ENCODE assay signal across 15 cellular contexts in the genomic region with DNA sequence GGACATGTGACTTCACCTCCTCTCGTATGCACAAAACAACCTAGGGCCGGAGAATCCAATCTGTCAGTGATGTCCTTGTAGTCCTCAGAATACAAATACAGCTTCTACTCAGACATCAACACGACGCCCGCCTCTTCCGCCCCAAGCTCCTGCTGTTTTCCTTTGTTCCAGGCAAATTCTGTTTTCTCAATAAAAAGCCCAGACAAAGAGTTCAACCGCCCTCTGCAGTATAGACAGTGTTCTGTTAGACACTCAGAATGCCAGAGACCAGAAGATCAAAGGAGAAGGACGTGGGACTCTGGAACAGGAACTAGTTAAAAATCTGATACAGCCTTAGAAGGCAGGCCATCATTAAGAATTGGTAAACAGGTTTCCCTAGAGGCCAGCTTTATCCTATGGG. TPM values are rescaled to one million over a fixed set of nuclear protein-coding genes. Genes with fewer than 3 reads are reported as not detected.
DNase-seq lines count a peak whose midpoint lies in the region; ATAC-seq, FAIRE-seq and TF ChIP-seq lines count a peak whose summit lies in the region.
"Had no signal": no experiment of that assay in that cellular context is flagged by ENCODE, and none has a peak within 500 bp of the region (broad histone marks: within the 10 kb centered on the region; RNA-seq: fewer than 3 reads in every experiment).

No MANE protein-coding gene starts in this region.

- dilution Hi-C loops in endothelial cell of umbilical vein (cut with MboI; ENCODE audit: extremely low pct_ligation_motif_present, low sequenced_read_pairs): no loop called here

- no TSS peak for BruUV-seq in endothelial cell of umbilical vein (replicated peaks; lab: Mats Ljungman, UMichigan)

- H3K9me3 Mint-ChIP-seq in osteocyte (ENCODE audit: unreplicated experiment): no peaks in the 10 kb centered on the region
- H3K9me3 Mint-ChIP-seq: CD14-positive monocyte had no signal

- TF ChIP-seq CTCF in endothelial cell of umbilical vein (IDR thresholded peaks at IDR 0.05; ENCODE audit: extremely low read depth in 1 of 2, insufficient read depth in 1 of 2, low read depth in 1 of 2, low read length in 2 of 2) (peak in 1 of 2 donors; percentile 3), osteocyte (IDR thresholded peaks at IDR 0.05) (no peak), brain microvascular endothelial cell (IDR thresholded peaks at IDR 0.05; ENCODE audit: low read depth, low read length, missing control alignments) (no peak)

- ATAC-seq in GM19397 (IDR thresholded peaks at IDR 0.05; ENCODE audit: unreplicated experiment): no peak

- peak overlapping the region; percentile 9 for H3K27ac Mint-ChIP-seq in osteocyte (ENCODE audit: unreplicated experiment)

- CTCF ChIA-PET in endothelial cell of umbilical vein (lab: Charles Lee): interaction anchor here (0.9 to 1.5 kb wide), 3 partner anchors 10 to 57 kb away, joined by 3 to 10 read pairs (median 3); a partner anchor contains a TSS

- H3K79me2 ChIP-seq in endothelial cell of umbilical vein (ENCODE audit: control insufficient read depth, insufficient read depth, low read length): no peaks in the 10 kb centered on the region

- H3K9me1 ChIP-seq in endothelial cell of umbilical vein (replicated peaks; ENCODE audit: control insufficient read depth, extremely low read depth, insufficient read depth, low read length): no peaks in the 10 kb centered on the region

- no peaks in the 10 kb centered on the region for H4K20me1 ChIP-seq in endothelial cell of umbilical vein (replicated peaks; ENCODE audit: control insufficient read depth, extremely low read depth, insufficient read depth, low read length)

- POLR2A ChIA-PET in endothelial cell of umbilical vein (lab: Charles Lee): no interaction called here

- H3K27me3 ChIP-seq in HUES6 (ENCODE audit: control insufficient read depth, insufficient read depth, low read length) (no peaks in the 10 kb centered on the region), endothelial cell of umbilical vein (ENCODE audit: control insufficient read depth in 2 of 2, insufficient read depth in 2 of 2, low read length in 2 of 2) (no peaks in the 10 kb centered on the region), brain microvascular endothelial cell (replicated peaks) (no peaks in the 10 kb centered on the region)
- H3K27me3 ChIP-seq: cardiac muscle cell had no signal

- no peaks in the 10 kb centered on the region for H3K27me3 Mint-ChIP-seq in osteocyte (ENCODE audit: unreplicated experiment)

- peaks cover 51% of the 10 kb centered on the region for H3K36me3 Mint-ChIP-seq in osteocyte (ENCODE audit: unreplicated experiment)

- peak; percentile 8 for FAIRE-seq in endothelial cell of umbilical vein (lab: Jason Lieb, UNC)

- DNase-seq in NCI-H748 (lab: John Stamatoyannopoulos, UW; ENCODE audit: unreplicated experiment) (peak; percentile 97), endothelial cell of umbilical vein (ENCODE audit: low read depth, low spot score) (peak; percentile 40), osteocyte (ENCODE audit: extremely low spot score, unreplicated experiment) (no peak), NCI-H446 treated with DMSO at 0.1 percent for 48 hours (lab: John Stamatoyannopoulos, UW) (no peak), GM19240 (ENCODE audit: insufficient read length, low spot score) (no peak), brain microvascular endothelial cell (no peak)
- DNase-seq: activated CD4-positive, alpha-beta T cell treated with anti-CD3 and anti-CD28 coated beads, Interleukin-2, amount 50 U/mL, for 48 hours; activated gamma-delta T cell; NCI-H226; T1000 had no signal

- H3K9me3 ChIP-seq in HUES6 (ENCODE audit: control insufficient read depth, insufficient read depth, low read depth, low read length): no peaks in the 10 kb centered on the region
- no peaks in the 10 kb centered on the region for H3K9me3 ChIP-seq in endothelial cell of umbilical vein (replicated peaks; ENCODE audit: control insufficient read depth, insufficient read depth, low read length)
- H3K9me3 ChIP-seq: thoracic aorta had no signal

- H3K9ac ChIP-seq in HUES6 (ENCODE audit: low read length) (peak overlapping the region; percentile 10), endothelial cell of umbilical vein (replicated peaks; ENCODE audit: extremely low read depth, insufficient read depth, low read length) (no peak overlapping the region)

- no peak for TF ChIP-seq POLR2A in endothelial cell of umbilical vein (IDR thresholded peaks at IDR 0.05; ENCODE audit: low read depth, low read length)

- H3K27ac ChIP-seq in HUES6 (ENCODE audit: low read depth, low read length) (peak overlapping the region; percentile 54; the same call in 1 of the 2 replicates), endothelial cell of umbilical vein (ENCODE audit: insufficient read depth, low read depth, low read length) (no peak overlapping the region), brain microvascular endothelial cell (no peak overlapping the region)
- H3K27ac ChIP-seq: cardiac muscle cell, thoracic aorta had no signal

- in situ Hi-C loops in brain microvascular endothelial cell (cut with HindIII; ENCODE audit: low pct_ligation_motif_present, low sequenced_read_pairs): no loop called here

- H3K4me2 ChIP-seq in endothelial cell of umbilical vein (ENCODE audit: insufficient read depth, low read length): no peak overlapping the region

- peaks cover 17% of the 10 kb centered on the region for H3K4me1 ChIP-seq in HUES6 (ENCODE audit: control insufficient read depth, insufficient read depth, low read length)
- peaks cover under 1% of the 10 kb centered on the region for H3K4me1 ChIP-seq in endothelial cell of umbilical vein (ENCODE audit: control insufficient read depth, extremely low read depth, insufficient read depth, low read length)

- no peak overlapping the region for H2AFZ ChIP-seq in endothelial cell of umbilical vein (ENCODE audit: low read depth, low read length)

- H3K4me3 Mint-ChIP-seq in osteocyte (ENCODE audit: unreplicated experiment): no peak overlapping the region
- H3K4me3 Mint-ChIP-seq: CD14-positive monocyte had no signal

- H3K4me3 ChIP-seq in HUES6 (ENCODE audit: low read depth, low read length) (no peak overlapping the region), endothelial cell of umbilical vein (replicated peaks in 1 of 3; ENCODE audit: insufficient read depth in 1 of 3, low read depth in 1 of 3, low read length in 3 of 3) (no peak overlapping the region), brain microvascular endothelial cell (ENCODE audit: low read depth, low read length) (no peak overlapping the region)
- H3K4me3 ChIP-seq: cardiac muscle cell, thoracic aorta had no signal

- H3K4me1 Mint-ChIP-seq in osteocyte (ENCODE audit: unreplicated experiment): peaks cover 3% of the 10 kb centered on the region

- intact Hi-C loops in endothelial cell of umbilical vein (cut with micrococcal nuclease): loop anchor here (1.0 kb wide), 2 partner anchors 28 to 57 kb away; no protein-coding TSS in a partner anchor

- H3K36me3 ChIP-seq in HUES6 (ENCODE audit: control insufficient read depth, insufficient read depth, low read length): peaks cover 60% of the 10 kb centered on the region
- peaks cover 12 to 19% of the 10 kb centered on the region in 2 experiments for H3K36me3 ChIP-seq in endothelial cell of umbilical vein (ENCODE audit: control insufficient read depth in 2 of 2, extremely low read depth in 1 of 2, insufficient read depth in 2 of 2, low read length in 2 of 2)
- H3K36me3 ChIP-seq in brain microvascular endothelial cell (replicated peaks): no peaks in the 10 kb centered on the region

TF ChIP-seq in endothelial cell of umbilical vein, 7 proteins besides CTCF, POLR2A, EP300 and RAD21:
- TF ChIP-seq, protein P1, sequence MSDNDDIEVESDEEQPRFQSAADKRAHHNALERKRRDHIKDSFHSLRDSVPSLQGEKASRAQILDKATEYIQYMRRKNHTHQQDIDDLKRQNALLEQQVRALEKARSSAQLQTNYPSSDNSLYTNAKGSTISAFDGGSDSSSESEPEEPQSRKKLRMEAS (IDR thresholded peaks at IDR 0.05; ENCODE audit: insufficient read depth, insufficient read length): no peak
- no peak for TF ChIP-seq EZH2 (IDR thresholded peaks at IDR 0.05; ENCODE audit: borderline replicate concordance, low read depth, low read length, severe bottlenecking)
- no peak for TF ChIP-seq JUN (IDR thresholded peaks at IDR 0.05; ENCODE audit: borderline replicate concordance, insufficient read depth, insufficient read length, low read depth)
- no peak for TF ChIP-seq POLR2AphosphoS5 (IDR thresholded peaks at IDR 0.05; ENCODE audit: insufficient read depth, low read depth, low read length)
- no peak for TF ChIP-seq FOS (IDR thresholded peaks at IDR 0.05; ENCODE audit: borderline replicate concordance, insufficient read depth, low read length)
- no peak for TF ChIP-seq MYC (IDR thresholded peaks at IDR 0.05; ENCODE audit: low read depth, low read length)
- no peak for TF ChIP-seq GATA2 (IDR thresholded peaks at IDR 0.05; ENCODE audit: insufficient read depth, insufficient read length, low read depth, low read length)

RNA-seq across cellular contexts. Expression of a gene that starts 42.0 kb away (rescaled TPM):
- total RNA-seq in endothelial cell of umbilical vein: 5.4 and 6.5 TPM in 2 replicates
- 2.5 and 2.9 TPM in 2 replicates for polyA plus RNA-seq in endothelial cell of umbilical vein
- 2.4 and 3.2 TPM in 2 replicates for polyA plus RNA-seq in endothelial cell of umbilical vein (2011; cell fraction: cytosol; rRNA removed)
- 1.8 and 2.0 TPM in 2 replicates for polyA plus RNA-seq in endothelial cell of umbilical vein (2011; cell fraction: nucleus; rRNA removed)
- 6.5 and 6.9 TPM in 2 replicates for polyA plus RNA-seq in endothelial cell of umbilical vein (2012)
- 1.8 and 2.4 TPM in 2 replicates for polyA minus RNA-seq in endothelial cell of umbilical vein
- 0.31 TPM for polyA minus RNA-seq in endothelial cell of umbilical vein (2011; cell fraction: cytosol; rRNA and poly(A)+ RNA removed)
- 1.3 and 1.9 TPM in 2 replicates for polyA minus RNA-seq in endothelial cell of umbilical vein (2011; cell fraction: nucleus; rRNA and poly(A)+ RNA removed)
- 7.1 and 10.4 TPM in 2 replicates for total RNA-seq in osteocyte

RNA-seq across cellular contexts. Expression of a gene that starts 44.0 kb away (rescaled TPM):
- 28.4 and 31.9 TPM in 2 replicates for total RNA-seq in endothelial cell of umbilical vein
- 19.2 and 24.6 TPM in 2 replicates for polyA plus RNA-seq in endothelial cell of umbilical vein
- 20.0 and 21.1 TPM in 2 replicates for polyA plus RNA-seq in endothelial cell of umbilical vein (2011; cell fraction: cytosol; rRNA removed)
- polyA plus RNA-seq in endothelial cell of umbilical vein (2011; cell fraction: nucleus; rRNA removed): 64.5 and 69.0 TPM in 2 replicates
- polyA plus RNA-seq in endothelial cell of umbilical vein (2012): 22.4 and 24.0 TPM in 2 replicates
- 52.1 and 58.5 TPM in 2 replicates for polyA minus RNA-seq in endothelial cell of umbilical vein
- 3.2 TPM for polyA minus RNA-seq in endothelial cell of umbilical vein (2011; cell fraction: cytosol; rRNA and poly(A)+ RNA removed)
- 51.2 and 64.9 TPM in 2 replicates for polyA minus RNA-seq in endothelial cell of umbilical vein (2011; cell fraction: nucleus; rRNA and poly(A)+ RNA removed)
- total RNA-seq in osteocyte: 20.6 and 21.0 TPM in 2 replicates

Comparison
In these comparisons a context has a peak if more than half of its experiments do, and no peak if none do; other contexts are left out.
1. DNase-seq: peak in NCI-H748 (single experiment) and endothelial cell of umbilical vein (single experiment); none in osteocyte (single experiment), NCI-H446 treated with DMSO at 0.1 percent for 48 hours (single experiment), GM19240 (single experiment) and brain microvascular endothelial cell (single experiment).